In the genomic region with DNA sequence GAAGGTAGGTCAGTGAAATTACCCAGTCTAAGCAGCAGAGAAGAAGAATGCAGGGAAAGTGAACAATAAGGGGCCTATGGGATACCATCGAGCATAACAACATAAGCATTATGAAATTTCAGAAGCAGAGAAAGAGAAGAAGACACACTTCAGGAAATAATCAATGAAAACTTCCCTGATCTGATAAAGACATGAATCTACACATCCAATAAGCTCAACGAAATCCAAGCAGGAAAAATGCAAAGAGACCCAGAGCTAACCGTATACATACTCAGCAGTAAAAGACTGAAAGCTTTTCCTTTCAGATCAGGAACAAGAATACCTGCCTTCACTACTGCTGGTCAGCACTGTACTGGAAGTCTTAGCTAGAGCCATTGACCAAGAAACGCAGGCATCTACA, we compare ENCODE assay signal across 14 cellular contexts.
"Had no signal": no experiment of that assay in that cellular context is flagged by ENCODE, and none has a peak within 500 bp of the region (broad histone marks: within the 10 kb centered on the region; RNA-seq: fewer than 3 reads in every experiment).

No MANE protein-coding gene starts in this region.

- ATAC-seq: pancreas, T-cell had no signal

- FAIRE-seq: pancreas had no signal

- H3K27ac ChIP-seq: epithelial cell of prostate, pancreas, SK-N-MC, stomach had no signal

- H3K9me3 ChIP-seq: pancreas, stomach had no signal

- H3K4me3 ChIP-seq: lung, pancreas, SK-N-MC, stomach had no signal

- H3K4me1 ChIP-seq: pancreas had no signal

- H3K4me1 Mint-ChIP-seq: activated CD4-positive, alpha-beta memory T cell treated with anti-CD3 and anti-CD28 coated beads, Interleukin-2, amount 10 ng/mL, durations not matched to agents 7 days and 5 days had no signal

- H3K27ac Mint-ChIP-seq: activated CD4-positive, alpha-beta memory T cell treated with anti-CD3 and anti-CD28 coated beads, Interleukin-2, amount 10 ng/mL, durations not matched to agents 7 days and 5 days had no signal

- H3K9me3 Mint-ChIP-seq: activated CD4-positive, alpha-beta memory T cell treated with anti-CD3 and anti-CD28 coated beads, Interleukin-2, amount 10 ng/mL, durations not matched to agents 7 days and 5 days; T-cell had no signal

- H3K27me3 Mint-ChIP-seq: activated CD4-positive, alpha-beta memory T cell treated with anti-CD3 and anti-CD28 coated beads, Interleukin-2, amount 10 ng/mL, durations not matched to agents 7 days and 5 days; T-cell had no signal

- DNase-seq: activated CD4-positive, alpha-beta memory T cell treated with anti-CD3 and anti-CD28 coated beads, Interleukin-2, amount 10 ng/mL, durations not matched to agents 7 days and 5 days; activated naive CD4-positive, alpha-beta T cell; cortex of kidney; effector memory CD4-positive, alpha-beta T cell; foreskin melanocyte; head of caudate nucleus; stimulated activated CD4-positive, alpha-beta T cell treated with anti-CD3 and anti-CD28 coated beads, Interleukin-1b, Interleukin-23, amount 100 ng/mL, for 48 hours; stomach; T-cell; T1000 had no signal

- H3K4me3 Mint-ChIP-seq: activated CD4-positive, alpha-beta memory T cell treated with anti-CD3 and anti-CD28 coated beads, Interleukin-2, amount 10 ng/mL, durations not matched to agents 7 days and 5 days; T-cell had no signal

- H3K27me3 ChIP-seq: pancreas, stomach had no signal
